1 cellular context compared by ENCODE assay signal in genomic region chr6:166173292-166173951, GRCh38.
TF ChIP-seq lines count a peak whose summit lies in the region.

No MANE protein-coding gene starts in this region.

TF ChIP-seq in GM23338, 12 proteins besides CTCF, POLR2A, EP300 and RAD21 (continued from another document):
- TF ChIP-seq, protein P1, sequence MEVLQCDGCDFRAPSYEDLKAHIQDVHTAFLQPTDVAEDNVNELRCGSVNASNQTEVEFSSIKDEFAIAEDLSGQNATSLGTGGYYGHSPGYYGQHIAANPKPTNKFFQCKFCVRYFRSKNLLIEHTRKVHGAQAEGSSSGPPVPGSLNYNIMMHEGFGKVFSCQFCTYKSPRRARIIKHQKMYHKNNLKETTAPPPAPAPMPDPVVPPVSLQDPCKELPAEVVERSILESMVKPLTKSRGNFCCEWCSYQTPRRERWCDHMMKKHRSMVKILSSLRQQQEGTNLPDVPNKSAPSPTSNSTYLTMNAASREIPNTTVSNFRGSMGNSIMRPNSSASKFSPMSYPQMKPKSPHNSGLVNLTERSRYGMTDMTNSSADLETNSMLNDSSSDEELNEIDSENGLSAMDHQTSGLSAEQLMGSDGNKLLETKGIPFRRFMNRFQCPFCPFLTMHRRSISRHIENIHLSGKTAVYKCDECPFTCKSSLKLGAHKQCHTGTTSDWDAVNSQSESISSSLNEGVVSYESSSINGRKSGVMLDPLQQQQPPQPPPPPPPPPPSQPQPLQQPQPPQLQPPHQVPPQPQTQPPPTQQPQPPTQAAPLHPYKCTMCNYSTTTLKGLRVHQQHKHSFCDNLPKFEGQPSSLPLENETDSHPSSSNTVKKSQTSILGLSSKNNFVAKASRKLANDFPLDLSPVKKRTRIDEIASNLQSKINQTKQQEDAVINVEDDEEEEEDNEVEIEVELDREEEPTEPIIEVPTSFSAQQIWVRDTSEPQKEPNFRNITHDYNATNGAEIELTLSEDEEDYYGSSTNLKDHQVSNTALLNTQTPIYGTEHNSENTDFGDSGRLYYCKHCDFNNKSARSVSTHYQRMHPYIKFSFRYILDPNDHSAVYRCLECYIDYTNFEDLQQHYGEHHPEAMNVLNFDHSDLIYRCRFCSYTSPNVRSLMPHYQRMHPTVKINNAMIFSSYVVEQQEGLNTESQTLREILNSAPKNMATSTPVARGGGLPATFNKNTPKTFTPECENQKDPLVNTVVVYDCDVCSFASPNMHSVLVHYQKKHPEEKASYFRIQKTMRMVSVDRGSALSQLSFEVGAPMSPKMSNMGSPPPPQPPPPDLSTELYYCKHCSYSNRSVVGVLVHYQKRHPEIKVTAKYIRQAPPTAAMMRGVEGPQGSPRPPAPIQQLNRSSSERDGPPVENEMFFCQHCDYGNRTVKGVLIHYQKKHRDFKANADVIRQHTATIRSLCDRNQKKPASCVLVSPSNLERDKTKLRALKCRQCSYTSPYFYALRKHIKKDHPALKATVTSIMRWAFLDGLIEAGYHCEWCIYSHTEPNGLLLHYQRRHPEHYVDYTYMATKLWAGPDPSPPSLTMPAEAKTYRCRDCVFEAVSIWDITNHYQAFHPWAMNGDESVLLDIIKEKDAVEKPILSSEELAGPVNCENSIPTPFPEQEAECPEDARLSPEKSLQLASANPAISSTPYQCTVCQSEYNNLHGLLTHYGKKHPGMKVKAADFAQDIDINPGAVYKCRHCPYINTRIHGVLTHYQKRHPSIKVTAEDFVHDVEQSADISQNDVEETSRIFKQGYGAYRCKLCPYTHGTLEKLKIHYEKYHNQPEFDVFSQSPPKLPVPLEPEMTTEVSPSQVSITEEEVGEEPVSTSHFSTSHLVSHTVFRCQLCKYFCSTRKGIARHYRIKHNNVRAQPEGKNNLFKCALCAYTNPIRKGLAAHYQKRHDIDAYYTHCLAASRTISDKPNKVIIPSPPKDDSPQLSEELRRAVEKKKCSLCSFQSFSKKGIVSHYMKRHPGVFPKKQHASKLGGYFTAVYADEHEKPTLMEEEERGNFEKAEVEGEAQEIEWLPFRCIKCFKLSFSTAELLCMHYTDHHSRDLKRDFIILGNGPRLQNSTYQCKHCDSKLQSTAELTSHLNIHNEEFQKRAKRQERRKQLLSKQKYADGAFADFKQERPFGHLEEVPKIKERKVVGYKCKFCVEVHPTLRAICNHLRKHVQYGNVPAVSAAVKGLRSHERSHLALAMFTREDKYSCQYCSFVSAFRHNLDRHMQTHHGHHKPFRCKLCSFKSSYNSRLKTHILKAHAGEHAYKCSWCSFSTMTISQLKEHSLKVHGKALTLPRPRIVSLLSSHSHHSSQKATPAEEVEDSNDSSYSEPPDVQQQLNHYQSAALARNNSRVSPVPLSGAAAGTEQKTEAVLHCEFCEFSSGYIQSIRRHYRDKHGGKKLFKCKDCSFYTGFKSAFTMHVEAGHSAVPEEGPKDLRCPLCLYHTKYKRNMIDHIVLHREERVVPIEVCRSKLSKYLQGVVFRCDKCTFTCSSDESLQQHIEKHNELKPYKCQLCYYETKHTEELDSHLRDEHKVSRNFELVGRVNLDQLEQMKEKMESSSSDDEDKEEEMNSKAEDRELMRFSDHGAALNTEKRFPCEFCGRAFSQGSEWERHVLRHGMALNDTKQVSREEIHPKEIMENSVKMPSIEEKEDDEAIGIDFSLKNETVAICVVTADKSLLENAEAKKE (CRISPR knock-in tag; IDR thresholded peaks at IDR 0.05) = no peak
- TF ChIP-seq, protein P2, sequence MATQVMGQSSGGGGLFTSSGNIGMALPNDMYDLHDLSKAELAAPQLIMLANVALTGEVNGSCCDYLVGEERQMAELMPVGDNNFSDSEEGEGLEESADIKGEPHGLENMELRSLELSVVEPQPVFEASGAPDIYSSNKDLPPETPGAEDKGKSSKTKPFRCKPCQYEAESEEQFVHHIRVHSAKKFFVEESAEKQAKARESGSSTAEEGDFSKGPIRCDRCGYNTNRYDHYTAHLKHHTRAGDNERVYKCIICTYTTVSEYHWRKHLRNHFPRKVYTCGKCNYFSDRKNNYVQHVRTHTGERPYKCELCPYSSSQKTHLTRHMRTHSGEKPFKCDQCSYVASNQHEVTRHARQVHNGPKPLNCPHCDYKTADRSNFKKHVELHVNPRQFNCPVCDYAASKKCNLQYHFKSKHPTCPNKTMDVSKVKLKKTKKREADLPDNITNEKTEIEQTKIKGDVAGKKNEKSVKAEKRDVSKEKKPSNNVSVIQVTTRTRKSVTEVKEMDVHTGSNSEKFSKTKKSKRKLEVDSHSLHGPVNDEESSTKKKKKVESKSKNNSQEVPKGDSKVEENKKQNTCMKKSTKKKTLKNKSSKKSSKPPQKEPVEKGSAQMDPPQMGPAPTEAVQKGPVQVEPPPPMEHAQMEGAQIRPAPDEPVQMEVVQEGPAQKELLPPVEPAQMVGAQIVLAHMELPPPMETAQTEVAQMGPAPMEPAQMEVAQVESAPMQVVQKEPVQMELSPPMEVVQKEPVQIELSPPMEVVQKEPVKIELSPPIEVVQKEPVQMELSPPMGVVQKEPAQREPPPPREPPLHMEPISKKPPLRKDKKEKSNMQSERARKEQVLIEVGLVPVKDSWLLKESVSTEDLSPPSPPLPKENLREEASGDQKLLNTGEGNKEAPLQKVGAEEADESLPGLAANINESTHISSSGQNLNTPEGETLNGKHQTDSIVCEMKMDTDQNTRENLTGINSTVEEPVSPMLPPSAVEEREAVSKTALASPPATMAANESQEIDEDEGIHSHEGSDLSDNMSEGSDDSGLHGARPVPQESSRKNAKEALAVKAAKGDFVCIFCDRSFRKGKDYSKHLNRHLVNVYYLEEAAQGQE (IDR thresholded peaks at IDR 0.05; ENCODE audit: unreplicated experiment) = no peak
- TF ChIP-seq ETS1 (IDR thresholded peaks at IDR 0.05) = no peak
